Comparison of ENCODE assay signal across 8 cellular contexts in the genomic region with DNA sequence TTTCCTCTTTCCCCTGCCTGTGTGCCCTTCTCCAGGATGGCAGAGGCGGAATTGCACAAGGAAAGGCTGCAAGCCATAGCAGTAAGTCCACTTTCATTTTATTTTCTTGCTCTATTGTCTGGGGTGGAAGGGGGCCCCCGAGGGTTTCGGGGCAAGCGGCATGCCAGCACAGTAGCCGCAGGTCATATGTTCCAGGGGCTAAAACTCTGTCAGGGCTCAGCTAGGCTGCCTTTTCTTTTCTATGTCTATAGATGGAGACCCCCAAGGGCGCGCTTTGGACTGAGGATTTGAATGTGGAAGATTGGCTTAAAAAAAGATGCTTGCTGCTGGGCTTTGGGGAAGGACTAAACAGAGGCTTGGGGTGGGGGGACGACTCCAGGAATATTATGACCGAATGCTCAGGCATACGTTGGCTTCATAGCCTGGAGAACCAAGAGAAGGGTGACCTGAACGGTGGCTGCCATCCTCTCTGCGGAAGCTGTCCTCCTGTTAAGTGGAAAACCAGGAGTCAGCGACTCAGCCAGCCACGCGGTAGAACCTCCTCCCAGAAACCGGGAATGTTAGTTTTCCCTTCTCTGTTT. TPM values are rescaled to one million over a fixed set of nuclear protein-coding genes. Genes with fewer than 3 reads are reported as not detected.
DNase-seq lines count a peak whose midpoint lies in the region; TF ChIP-seq lines count a peak whose summit lies in the region.

No MANE protein-coding gene starts in this region.

- TF ChIP-seq CTCF in astrocyte of the cerebellum (IDR thresholded peaks at IDR 0.05; ENCODE audit: low read depth, low read length, missing control alignments) = no peak
- no peak for TF ChIP-seq CTCF in stomach (IDR thresholded peaks at IDR 0.05)

- WGBS in stomach, 5 donors = 5 to 8% (median 5%) methylated on average over 16 of the region's 16 CpGs

- peaks cover 0 to 14% (median 10%) of the 10 kb centered on the region in 4 donors for H3K4me1 ChIP-seq in stomach

- H3K27ac ChIP-seq in stomach = peak overlapping the region in 4 of 5 donors; percentile 16 to 71 (median 56)

- peaks cover 0 to 47% (median 19%) of the 10 kb centered on the region in 3 donors for H3K27me3 ChIP-seq in stomach

- DNase-seq in HT1080 (ENCODE audit: low read depth) (peak; percentile 24), astrocyte of the cerebellum (ENCODE audit: low read depth) (no peak), stomach (no peak), NCI-H82 treated with DMSO at 0.1 percent for 48 hours (lab: John Stamatoyannopoulos, UW; ENCODE audit: unreplicated experiment) (no peak)
- DNase-seq in activated CD4-positive, CD25-positive, alpha-beta regulatory T cell treated with anti-CD3 and anti-CD28 coated beads, Interleukin-2, amount 50 U/mL, for 72 hours = no peak
- no peak for DNase-seq in activated CD8-positive, alpha-beta memory T cell treated with anti-CD3 and anti-CD28 coated beads, Interleukin-2, amount 50 U/mL, for 48 hours
- no peak for DNase-seq in stimulated activated CD4-positive, alpha-beta T cell treated with anti-CD3 and anti-CD28 coated beads, Interleukin-4, amount 100 ng/mL, for 1 hour

- H3K9me3 ChIP-seq in iPS-18c (ENCODE audit: control insufficient read depth, insufficient read depth, low read length) = no peaks in the 10 kb centered on the region
- no peaks in the 10 kb centered on the region for H3K9me3 ChIP-seq in stomach

- H3K4me3 ChIP-seq in astrocyte of the cerebellum (ENCODE audit: low read depth, low read length) = peak overlapping the region; percentile 85
- peak overlapping the region; percentile 60 for H3K4me3 ChIP-seq in iPS-18c (ENCODE audit: insufficient read depth, low read depth, low read length)
- peak overlapping the region; percentile 46 to 49 (median 47) for H3K4me3 ChIP-seq in stomach

- in situ Hi-C loops in astrocyte of the cerebellum (cut with HindIII; ENCODE audit: low sequenced_read_pairs) = no loop called here

- intact Hi-C loops in stomach (cut with DNase I; ENCODE audit: low total_unique reads) = no loop called here

- no peak for TF ChIP-seq POLR2A in stomach (IDR thresholded peaks at IDR 0.05)

- no peak for TF ChIP-seq EP300 in stomach (IDR thresholded peaks at IDR 0.05)

- H3K36me3 ChIP-seq in stomach = no peaks in the 10 kb centered on the region

RNA-seq across cellular contexts. Expression of a gene that starts 0.5 kb away (rescaled TPM):
- total RNA-seq in HT1080 (2014; rRNA removed; shearing (Covaris generic)) = 3.2 and 6.3 TPM in 2 replicates
- polyA plus RNA-seq in HT1080 (2015; cell fraction: cytosol; rRNA removed) = 2.5 and 4.7 TPM in 2 replicates
- 5.6 and 5.9 TPM in 2 replicates for polyA plus RNA-seq in HT1080 (2015; cell fraction: nucleus; rRNA removed)
- total RNA-seq in stomach = 1 to 10 TPM in 3 of 5 donors, not detected in 2; 1.3 to 6.2 (median 1.7) TPM
- polyA plus RNA-seq in stomach = 1 to 10 TPM in 1 of 3 donors, under 1 TPM in 1, not detected in 1; 0.05 to 1.2 TPM
